In the genomic region with DNA sequence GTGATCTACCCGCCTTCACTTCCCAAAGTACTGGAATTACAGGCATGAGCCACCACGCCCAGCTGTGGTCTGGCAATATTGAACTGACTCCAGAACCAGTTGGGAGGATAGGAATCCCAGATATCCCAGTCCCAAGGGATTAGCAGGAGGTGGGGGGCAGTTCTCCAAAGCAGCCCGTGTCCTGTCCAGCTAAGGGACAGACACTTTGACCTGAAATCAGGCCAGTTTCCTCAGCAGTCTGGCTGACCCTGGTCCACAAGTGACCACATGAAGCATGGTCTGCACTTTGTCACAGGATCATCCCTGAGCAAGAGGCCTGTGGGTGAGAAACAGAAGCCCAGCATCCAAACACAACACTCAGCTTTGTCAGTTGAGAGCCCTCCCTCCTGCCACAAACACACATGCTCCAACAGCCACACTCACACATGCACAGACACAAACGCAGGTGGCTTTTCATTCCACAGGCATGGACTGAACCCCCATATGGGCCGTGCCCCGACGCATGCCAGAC, we compare ENCODE assay signal across 13 cellular contexts. TPM values are rescaled to one million over a fixed set of nuclear protein-coding genes. Genes with fewer than 3 reads are reported as not detected.
A peak's percentile ranks its signal among the peaks of the same experiment; 100 is the strongest.
DNase-seq lines count a peak whose midpoint lies in the region; ATAC-seq and TF ChIP-seq lines count a peak whose summit lies in the region.
"Had no signal": no experiment of that assay in that cellular context is flagged by ENCODE, and none has a peak within 500 bp of the region (broad histone marks: within the 10 kb centered on the region; RNA-seq: fewer than 3 reads in every experiment).

No MANE protein-coding gene starts in this region.

- no peak overlapping the region for H3K4me2 ChIP-seq in GM23338

- no peak overlapping the region for H3K27ac Mint-ChIP-seq in GM23338

- H3K27ac ChIP-seq in GM23338 (ENCODE audit: low read depth) (no peak overlapping the region), tibial artery (no peak overlapping the region)
- H3K27ac ChIP-seq: esophagus squamous epithelium, SJCRH30 had no signal

- DNase-seq in AG10803 (ENCODE audit: low read depth) (peak; percentile 87), GM23338 (ENCODE audit: low spot score) (no peak), astrocyte of the hippocampus (ENCODE audit: low read depth, low spot score) (peak; percentile 39), myocyte (ENCODE audit: low read depth) (peak; percentile 96), tibial artery (no peak), SKM-1 (lab: John Stamatoyannopoulos, UW; ENCODE audit: unreplicated experiment) (no peak), DMS153 (lab: John Stamatoyannopoulos, UW) (no peak)
- DNase-seq: esophagus squamous epithelium, NCI-H1092, NCI-H524 treated with DMSO at 0.1 percent for 48 hours, right cardiac atrium, SJCRH30 had no signal

- H3K9me2 ChIP-seq in GM23338 (ENCODE audit: insufficient read depth) = no peaks in the 10 kb centered on the region

- H3K4me1 ChIP-seq in GM23338 (ENCODE audit: insufficient read depth) (peaks cover 20% of the 10 kb centered on the region), tibial artery (peaks cover 0 to 20% (median 15%) of the 10 kb centered on the region in 4 donors)

- peaks cover 13% of the 10 kb centered on the region; the same call in 1 of the 2 replicates for H3F3A ChIP-seq in GM23338 (replicated peaks; ENCODE audit: low read depth)

- H3K79me2 ChIP-seq in GM23338 (replicated peaks; ENCODE audit: insufficient read depth) = peaks cover 21% of the 10 kb centered on the region

- H3K9me3 Mint-ChIP-seq in GM23338 = no peaks in the 10 kb centered on the region

- no peak for TF ChIP-seq CTCF in AG10803 (conservative IDR thresholded peaks at IDR 0.05; ENCODE audit: low read length)
- no peak for TF ChIP-seq CTCF in GM23338 (conservative IDR thresholded peaks at IDR 0.05; ENCODE audit: low read depth in 2 of 2)
- TF ChIP-seq CTCF in tibial artery (IDR thresholded peaks at IDR 0.05) = no peak

- H3K9me3 ChIP-seq in tibial artery = no peaks in the 10 kb centered on the region
- H3K9me3 ChIP-seq: esophagus squamous epithelium, SJCRH30 had no signal

- intact Hi-C loops in tibial artery (cut with DNase I; ENCODE audit: low total_unique reads) = no loop called here

- H3K36me3 Mint-ChIP-seq in GM23338 (ENCODE audit: low read depth) = peaks cover 15% of the 10 kb centered on the region

- peaks cover 9% of the 10 kb centered on the region for H4K20me1 ChIP-seq in GM23338 (replicated peaks; ENCODE audit: insufficient read depth)

- peak overlapping the region; percentile 14; the same call in 1 of the 2 replicates for H2AFZ ChIP-seq in GM23338

- H3K36me3 ChIP-seq in GM23338 (ENCODE audit: insufficient read depth) (peaks cover 8% of the 10 kb centered on the region), tibial artery (peaks cover 0 to 7% (median 0%) of the 10 kb centered on the region in 3 donors)

- no peak overlapping the region for H3K4me3 ChIP-seq in AG10803 (ENCODE audit: low read length)
- H3K4me3 ChIP-seq in GM23338 = no peak overlapping the region
- H3K4me3 ChIP-seq in tibial artery = no peak overlapping the region
- H3K4me3 ChIP-seq: esophagus squamous epithelium, SJCRH30 had no signal

- H3K27me3 ChIP-seq in GM23338 (ENCODE audit: insufficient read depth) (no peaks in the 10 kb centered on the region), tibial artery (peaks cover 0 to 3% of the 10 kb centered on the region in 2 donors)
- H3K27me3 ChIP-seq: esophagus squamous epithelium, SJCRH30 had no signal

- peaks cover 10% of the 10 kb centered on the region for H3K27me3 Mint-ChIP-seq in GM23338 (ENCODE audit: insufficient read depth, low read depth, poor library complexity)

- peaks cover 21% of the 10 kb centered on the region for H3K4me1 Mint-ChIP-seq in GM23338

- no peak overlapping the region for H3K4me3 Mint-ChIP-seq in GM23338

- no peak for ATAC-seq in GM23338
- no peak for ATAC-seq in GM18867 (IDR thresholded peaks at IDR 0.05; ENCODE audit: unreplicated experiment)
- ATAC-seq: right cardiac atrium had no signal

TF ChIP-seq in GM23338, 12 proteins besides CTCF, POLR2A, EP300 and RAD21:
- TF ChIP-seq NANOG (IDR thresholded peaks at IDR 0.05; ENCODE audit: borderline replicate concordance) (no peak), ZNF114 (CRISPR knock-in tag; IDR thresholded peaks at IDR 0.05) (no peak)
- TF ChIP-seq, protein P1, sequence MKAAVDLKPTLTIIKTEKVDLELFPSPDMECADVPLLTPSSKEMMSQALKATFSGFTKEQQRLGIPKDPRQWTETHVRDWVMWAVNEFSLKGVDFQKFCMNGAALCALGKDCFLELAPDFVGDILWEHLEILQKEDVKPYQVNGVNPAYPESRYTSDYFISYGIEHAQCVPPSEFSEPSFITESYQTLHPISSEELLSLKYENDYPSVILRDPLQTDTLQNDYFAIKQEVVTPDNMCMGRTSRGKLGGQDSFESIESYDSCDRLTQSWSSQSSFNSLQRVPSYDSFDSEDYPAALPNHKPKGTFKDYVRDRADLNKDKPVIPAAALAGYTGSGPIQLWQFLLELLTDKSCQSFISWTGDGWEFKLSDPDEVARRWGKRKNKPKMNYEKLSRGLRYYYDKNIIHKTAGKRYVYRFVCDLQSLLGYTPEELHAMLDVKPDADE (IDR thresholded peaks at IDR 0.05) = no peak

RNA-seq across cellular contexts. Expression of a gene that starts 2.7 kb away (rescaled TPM):
- 274 and 287 TPM in 2 replicates for total RNA-seq in GM23338 (2014; rRNA removed; shearing (Covaris generic))
- polyA plus RNA-seq in GM23338 (2016; fragmentation: Nextera tagmentation; extraction: Ambion mirVana) = 366 and 373 TPM in 2 replicates
- 369 and 536 TPM in 2 replicates for total RNA-seq in myocyte
- 674 TPM for polyA plus RNA-seq in myocyte (2012)

RNA-seq across cellular contexts. Expression of a gene that starts 4.7 kb away (rescaled TPM):
- 3.3 and 3.7 TPM in 2 replicates for total RNA-seq in GM23338 (2014; rRNA removed; shearing (Covaris generic))
- 1.5 and 2.0 TPM in 2 replicates for polyA plus RNA-seq in GM23338 (2016; fragmentation: Nextera tagmentation; extraction: Ambion mirVana)
- not detected in 2 replicates for total RNA-seq in myocyte
- 0.06 TPM for polyA plus RNA-seq in myocyte (2012)
- total RNA-seq: right cardiac atrium had no signal
- polyA plus RNA-seq: right cardiac atrium had no signal

RNA-seq across cellular contexts. Expression of a gene that starts 14.8 kb away (rescaled TPM):
- total RNA-seq in GM23338 (2014; rRNA removed; shearing (Covaris generic)) = 57.6 and 87.7 TPM in 2 replicates
- 48.2 and 53.4 TPM in 2 replicates for polyA plus RNA-seq in GM23338 (2016; fragmentation: Nextera tagmentation; extraction: Ambion mirVana)
- total RNA-seq in myocyte = 16.1 and 18.8 TPM in 2 replicates
- polyA plus RNA-seq in myocyte (2012) = 18.8 TPM

RNA-seq across cellular contexts. Expression of a gene that starts 28.7 kb away (rescaled TPM):
- 3.5 and 4.9 TPM in 2 replicates for total RNA-seq in GM23338 (2014; rRNA removed; shearing (Covaris generic))
- polyA plus RNA-seq in GM23338 (2016; fragmentation: Nextera tagmentation; extraction: Ambion mirVana) = 3.4 and 4.6 TPM in 2 replicates
- 2.1 and 3.0 TPM in 2 replicates for total RNA-seq in myocyte
- polyA plus RNA-seq in myocyte (2012) = 8.1 TPM

RNA-seq across cellular contexts. Expression of a gene that starts 32.6 kb away (rescaled TPM):
- 40.4 and 54.6 TPM in 2 replicates for total RNA-seq in GM23338 (2014; rRNA removed; shearing (Covaris generic))
- polyA plus RNA-seq in GM23338 (2016; fragmentation: Nextera tagmentation; extraction: Ambion mirVana) = 23.9 and 27.2 TPM in 2 replicates
- total RNA-seq in myocyte = 24.8 and 26.8 TPM in 2 replicates
- polyA plus RNA-seq in myocyte (2012) = 39.4 TPM

Comparison
In these comparisons a context has a peak if more than half of its experiments do, and no peak if none do; other contexts are left out.
1. DNase-seq: peak in AG10803 (single experiment), astrocyte of the hippocampus (single experiment) and myocyte (single experiment); none in GM23338 (single experiment), tibial artery (0 of 2), SKM-1 (single experiment) and DMS153 (single experiment).